8 cellular contexts compared by ENCODE assay signal in genomic region chrX:40098264-40099045, GRCh38. TPM values are rescaled to one million over a fixed set of nuclear protein-coding genes. Genes with fewer than 3 reads are reported as not detected.
DNase-seq lines count a peak whose midpoint lies in the region; ATAC-seq and TF ChIP-seq lines count a peak whose summit lies in the region.

No MANE protein-coding gene starts in this region.

- peak overlapping the region in 1 of 2 experiments; percentile 48 for H3K14ac ChIP-seq in mesenchymal stem cell (ENCODE audit: low read length in 2 of 2)

- no peaks in the 10 kb centered on the region for H3K27me3 Mint-ChIP-seq in T-helper 2 cell treated with Interferon-gamma antibody and Interleukin-4, amounts not matched to agents 5 μg/mL and 100 μg/mL, for 36 hours (ENCODE audit: low read depth)
- peaks cover 3% of the 10 kb centered on the region for H3K27me3 Mint-ChIP-seq in dendritic cell treated with granulocyte-macrophage colony-stimulating factor and Interleukin-4, amounts not matched to agents 40 ng/mL and 50 ng/mL, for 4 days

- peak overlapping the region; percentile 38 for H3K27ac ChIP-seq in mesenchymal stem cell (ENCODE audit: low read length, poor library complexity, severe bottlenecking)
- peak overlapping the region; percentile 10 to 78 for H3K27ac ChIP-seq in testis

- H3K36me3 Mint-ChIP-seq in T-helper 2 cell treated with Interferon-gamma antibody and Interleukin-4, amounts not matched to agents 5 μg/mL and 100 μg/mL, for 36 hours (ENCODE audit: low read depth): peaks cover 9% of the 10 kb centered on the region
- H3K36me3 Mint-ChIP-seq in dendritic cell treated with granulocyte-macrophage colony-stimulating factor and Interleukin-4, amounts not matched to agents 40 ng/mL and 50 ng/mL, for 4 days (ENCODE audit: low read depth): no peaks in the 10 kb centered on the region

- H2AFZ ChIP-seq in mesenchymal stem cell (ENCODE audit: low read depth, low read length): no peak overlapping the region

- no peak overlapping the region for H3K23ac ChIP-seq in mesenchymal stem cell (ENCODE audit: low read length in 2 of 2)

- TF ChIP-seq RAD21 in Ishikawa (IDR thresholded peaks at IDR 0.05; ENCODE audit: low read depth): no peak

- TF ChIP-seq POLR2A in testis (IDR thresholded peaks at IDR 0.05): no peak

- no peak overlapping the region for H4K8ac ChIP-seq in mesenchymal stem cell (ENCODE audit: low read length)

- peaks cover 9% of the 10 kb centered on the region for H3K4me1 ChIP-seq in mesenchymal stem cell (ENCODE audit: control insufficient read depth, insufficient read depth, low read depth, low read length)
- H3K4me1 ChIP-seq in testis: peaks cover 8% of the 10 kb centered on the region

- H2AK5ac ChIP-seq in mesenchymal stem cell (ENCODE audit: low read length, severe bottlenecking): no peak overlapping the region

- H2BK5ac ChIP-seq in mesenchymal stem cell (ENCODE audit: low read depth, low read length, poor library complexity, severe bottlenecking): no peak overlapping the region

- peaks cover 16% of the 10 kb centered on the region for H3K4me1 Mint-ChIP-seq in T-helper 2 cell treated with Interferon-gamma antibody and Interleukin-4, amounts not matched to agents 5 μg/mL and 100 μg/mL, for 36 hours (ENCODE audit: low read depth)
- peaks cover 36% of the 10 kb centered on the region for H3K4me1 Mint-ChIP-seq in dendritic cell treated with granulocyte-macrophage colony-stimulating factor and Interleukin-4, amounts not matched to agents 40 ng/mL and 50 ng/mL, for 4 days (ENCODE audit: low read depth)

- H4K91ac ChIP-seq in mesenchymal stem cell (ENCODE audit: low read length): no peak overlapping the region

- intact Hi-C loops in dendritic cell treated with granulocyte-macrophage colony-stimulating factor and Interleukin-4, amounts not matched to agents 40 ng/mL and 50 ng/mL, for 4 days (cut with micrococcal nuclease): loop anchor here (2.0 to 10.0 kb wide), 2 partner anchors 78 to 84 kb away; no protein-coding TSS in a partner anchor
- intact Hi-C loops in testis (cut with DNase I; ENCODE audit: low total_unique reads): loop anchor here (10.0 kb wide), 1 partner anchor 84 kb away; no protein-coding TSS in a partner anchor

- peak overlapping the region; percentile 87 for H3K4me2 ChIP-seq in mesenchymal stem cell (ENCODE audit: low read length, poor library complexity, severe bottlenecking)

- H3K18ac ChIP-seq in mesenchymal stem cell (ENCODE audit: low read depth in 1 of 2, low read length in 2 of 2): peak overlapping the region; percentile 62 to 78

- no peak overlapping the region for H2BK120ac ChIP-seq in mesenchymal stem cell (ENCODE audit: low read depth, low read length)

- peak; percentile 58 for DNase-seq in stimulated activated CD4-positive, alpha-beta T cell treated with anti-CD3 and anti-CD28 coated beads, Interleukin-15, amount 100 ng/mL, for 24 hours
- no peak for DNase-seq in stimulated activated CD4-positive, alpha-beta T cell treated with anti-CD3 and anti-CD28 coated beads, Interleukin-2, amount 100 ng/mL, for 48 hours
- peak; percentile 57 for DNase-seq in T-helper 2 cell treated with Interferon-gamma antibody and Interleukin-4, amounts not matched to agents 5 μg/mL and 100 μg/mL, for 36 hours (ENCODE audit: low spot score)
- DNase-seq in mesenchymal stem cell (peak; percentile 78), testis (peak; percentile 41)

- no peaks in the 10 kb centered on the region for H3K9me3 Mint-ChIP-seq in T-helper 2 cell treated with Interferon-gamma antibody and Interleukin-4, amounts not matched to agents 5 μg/mL and 100 μg/mL, for 36 hours
- H3K9me3 Mint-ChIP-seq in dendritic cell treated with granulocyte-macrophage colony-stimulating factor and Interleukin-4, amounts not matched to agents 40 ng/mL and 50 ng/mL, for 4 days: no peaks in the 10 kb centered on the region

- H3K9me3 ChIP-seq in mesenchymal stem cell (ENCODE audit: control insufficient read depth, low read length): no peaks in the 10 kb centered on the region
- no peaks in the 10 kb centered on the region for H3K9me3 ChIP-seq in testis

- H2BK12ac ChIP-seq in mesenchymal stem cell (ENCODE audit: low read length in 2 of 2): no peak overlapping the region

- H3K4ac ChIP-seq in mesenchymal stem cell (ENCODE audit: low read depth in 1 of 2, low read length in 2 of 2): peak overlapping the region in 1 of 2 experiments; percentile 28

- peaks cover 0 to 49% of the 10 kb centered on the region in 2 experiments for H3K27me3 ChIP-seq in mesenchymal stem cell (ENCODE audit: control insufficient read depth in 1 of 2, insufficient read depth in 1 of 2, low read length in 2 of 2)
- H3K27me3 ChIP-seq in testis: no peaks in the 10 kb centered on the region

- peaks cover 6% of the 10 kb centered on the region for H3K79me1 ChIP-seq in mesenchymal stem cell (replicated peaks; ENCODE audit: low read length, poor library complexity, severe bottlenecking)

- no peak for ATAC-seq in HG03196 (IDR thresholded peaks at IDR 0.05; ENCODE audit: unreplicated experiment)

- 0 out of 2 replicates have a peak, but pooled peaks have one; percentile 18 for TF ChIP-seq EP300 in Ishikawa (IDR thresholded peaks at IDR 0.05; ENCODE audit: borderline replicate concordance)

- under 1% methylated on average over 20 of the region's 75 CpGs for WGBS in mesenchymal stem cell
- WGBS in testis, 2 donors: 0% methylated on average over 4 to 30 of the region's 75 CpGs

- TF ChIP-seq CTCF in testis (IDR thresholded peaks at IDR 0.05): no peak

- H3K4me3 ChIP-seq in mesenchymal stem cell (ENCODE audit: insufficient read depth in 1 of 2, low read depth in 1 of 2, low read length in 2 of 2) (peak overlapping the region; percentile 69 to 71), testis (peak overlapping the region; percentile 60 to 81)

- H2BK15ac ChIP-seq in mesenchymal stem cell (ENCODE audit: low read depth, poor library complexity, severe bottlenecking): no peak overlapping the region

- peak overlapping the region; percentile 90 for H3K4me3 Mint-ChIP-seq in T-helper 2 cell treated with Interferon-gamma antibody and Interleukin-4, amounts not matched to agents 5 μg/mL and 100 μg/mL, for 36 hours
- peak overlapping the region; percentile 75 for H3K4me3 Mint-ChIP-seq in dendritic cell treated with granulocyte-macrophage colony-stimulating factor and Interleukin-4, amounts not matched to agents 40 ng/mL and 50 ng/mL, for 4 days

- peaks cover 0 to 3% of the 10 kb centered on the region in 2 experiments for H3K36me3 ChIP-seq in mesenchymal stem cell (ENCODE audit: control insufficient read depth in 1 of 2, insufficient read depth in 2 of 2, low read depth in 1 of 2, low read length in 2 of 2)
- no peaks in the 10 kb centered on the region for H3K36me3 ChIP-seq in testis (ENCODE audit: low read depth, missing control alignments)

- no peak overlapping the region for H3K9ac ChIP-seq in mesenchymal stem cell (ENCODE audit: low read length)

- peak overlapping the region; percentile 96 for H3K27ac Mint-ChIP-seq in T-helper 2 cell treated with Interferon-gamma antibody and Interleukin-4, amounts not matched to agents 5 μg/mL and 100 μg/mL, for 36 hours
- peak overlapping the region; percentile 84 for H3K27ac Mint-ChIP-seq in dendritic cell treated with granulocyte-macrophage colony-stimulating factor and Interleukin-4, amounts not matched to agents 40 ng/mL and 50 ng/mL, for 4 days

TF ChIP-seq in Ishikawa, 13 proteins besides CTCF, POLR2A, EP300 and RAD21:
- no peak for TF ChIP-seq REST (IDR thresholded peaks at IDR 0.05; ENCODE audit: low read depth)
- TF ChIP-seq EGR1 (IDR thresholded peaks at IDR 0.05): peak; percentile 69

RNA-seq across cellular contexts. Expression of gene BCOR, which starts 0.7 kb away (rescaled TPM):
- polyA plus RNA-seq in mesenchymal stem cell (2013, experiment 1 of 2): 16.0 TPM
- 14.9 TPM for polyA plus RNA-seq in mesenchymal stem cell (2013, experiment 2 of 2)
- total RNA-seq in testis: 10 to 100 TPM; 46.8 to 69.6 TPM
- 26.4 TPM for polyA plus RNA-seq in testis (ENCODE audit: insufficient read depth, low read depth, low replicate concordance)

Comparison
In these comparisons a context has a peak if more than half of its experiments do, and no peak if none do; other contexts are left out.
1. DNase-seq: peak in stimulated activated CD4-positive, alpha-beta T cell treated with anti-CD3 and anti-CD28 coated beads, Interleukin-15, amount 100 ng/mL, for 24 hours (single experiment), T-helper 2 cell treated with Interferon-gamma antibody and Interleukin-4, amounts not matched to agents 5 μg/mL and 100 μg/mL, for 36 hours (single experiment), mesenchymal stem cell (single experiment) and testis (single experiment); none in stimulated activated CD4-positive, alpha-beta T cell treated with anti-CD3 and anti-CD28 coated beads, Interleukin-2, amount 100 ng/mL, for 48 hours (0 of 2).